20 cellular contexts compared by ENCODE assay signal in the genomic region with DNA sequence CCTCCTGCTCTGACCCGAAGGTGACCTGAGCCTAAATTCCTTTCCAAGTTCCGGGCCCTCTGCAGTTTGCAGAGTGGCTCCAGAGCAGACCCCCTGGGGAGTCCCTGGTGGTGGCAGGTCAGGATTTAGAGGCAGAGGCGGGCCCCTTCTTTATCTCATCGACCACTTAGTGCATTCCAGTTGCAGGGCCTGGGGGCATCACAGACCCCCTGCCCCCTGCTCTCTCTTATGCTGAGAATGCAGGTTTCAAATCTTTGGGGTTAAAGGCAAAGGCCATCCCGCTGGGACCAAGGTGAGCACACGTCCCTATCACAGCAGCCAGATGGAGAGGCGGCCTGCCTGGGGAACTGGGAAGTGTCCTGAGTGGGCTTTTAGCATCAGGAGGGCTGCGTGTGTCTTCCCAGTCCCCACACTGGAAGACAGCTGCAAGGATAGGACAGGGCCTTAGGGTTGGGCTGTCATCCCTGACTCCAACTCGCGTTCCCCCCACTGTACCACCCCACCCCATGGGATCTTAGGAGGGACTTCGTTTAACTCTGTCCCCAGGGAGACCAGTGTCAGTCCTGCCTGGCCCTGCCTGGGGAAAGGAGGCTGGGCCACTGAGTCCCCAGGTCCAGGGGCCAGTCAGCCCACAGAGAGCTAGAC. TPM values are rescaled to one million over a fixed set of nuclear protein-coding genes. Genes with fewer than 3 reads are reported as not detected.
DNase-seq lines count a peak whose midpoint lies in the region; TF ChIP-seq lines count a peak whose summit lies in the region.
"Had no signal": no experiment of that assay in that cellular context is flagged by ENCODE, and none has a peak within 500 bp of the region (broad histone marks: within the 10 kb centered on the region; RNA-seq: fewer than 3 reads in every experiment).

No MANE protein-coding gene starts in this region.

- CTCF ChIA-PET in activated CD4-positive, alpha-beta memory T cell treated with anti-CD3 and anti-CD28 coated beads for 36 hours (lab: Charles Lee), result no interaction called here

- no peaks in the 10 kb centered on the region for H3K27me3 Mint-ChIP-seq in activated CD4-positive, alpha-beta memory T cell treated with anti-CD3 and anti-CD28 coated beads for 36 hours

- no peaks in the 10 kb centered on the region for H3K9me3 Mint-ChIP-seq in activated CD4-positive, alpha-beta memory T cell treated with anti-CD3 and anti-CD28 coated beads for 36 hours

- H3K4ac ChIP-seq in mesendoderm (ENCODE audit: low read depth, low read length), result no peak overlapping the region

- DNase-seq in activated effector memory CD4-positive, alpha-beta T cell treated with anti-CD3 and anti-CD28 coated beads, Interleukin-2, amount 50 U/mL, for 16 hours, result peak; percentile 53
- DNase-seq in activated effector memory CD4-positive, alpha-beta T cell treated with Interleukin-2 at 50 U/mL for 16 hours, result no peak
- peak; percentile 43 for DNase-seq in mesendoderm
- DNase-seq in brain microvascular endothelial cell, result no peak
- DNase-seq in NCI-H2171 (lab: John Stamatoyannopoulos, UW), result no peak
- DNase-seq in activated CD4-positive, alpha-beta memory T cell treated with anti-CD3 and anti-CD28 coated beads for 36 hours, result no peak
- DNase-seq: activated CD8-positive, alpha-beta memory T cell treated with anti-CD3 and anti-CD28 coated beads, Interleukin-2, amount 50 U/mL, for 48 hours; activated gamma-delta T cell; amniotic stem cell; caudate nucleus; NCI-H1105 treated with DMSO at 0.1 percent for 48 hours; NCI-H2107; NCI-H510A; nucleus accumbens; SW 1271 had no signal

- H3K79me1 ChIP-seq in mesendoderm (ENCODE audit: low read length), result peaks cover 3% of the 10 kb centered on the region

- POLR2A ChIA-PET in activated CD4-positive, alpha-beta memory T cell treated with anti-CD3 and anti-CD28 coated beads for 36 hours (lab: Charles Lee), result no interaction called here

- H3K56ac ChIP-seq in mesendoderm (ENCODE audit: low read length), result no peak overlapping the region

- H4K5ac ChIP-seq in mesendoderm (ENCODE audit: low read length), result no peak overlapping the region

- peaks cover 24% of the 10 kb centered on the region for H3K36me3 Mint-ChIP-seq in activated CD4-positive, alpha-beta memory T cell treated with anti-CD3 and anti-CD28 coated beads for 36 hours

- no peak overlapping the region for H3K9ac ChIP-seq in mesendoderm (ENCODE audit: low read length)

- no peak overlapping the region for H3K18ac ChIP-seq in mesendoderm (ENCODE audit: low read length)

- no peak for TF ChIP-seq CTCF in brain microvascular endothelial cell (IDR thresholded peaks at IDR 0.05; ENCODE audit: low read depth, low read length, missing control alignments)

- no peak overlapping the region for H2AK5ac ChIP-seq in mesendoderm (ENCODE audit: low read length)

- H3K79me2 ChIP-seq in mesendoderm (ENCODE audit: control insufficient read depth, insufficient read depth, low read length), result no peaks in the 10 kb centered on the region

- no peak overlapping the region for H3K4me2 ChIP-seq in mesendoderm (ENCODE audit: low read length)

- H3K27me3 ChIP-seq in mesendoderm (ENCODE audit: insufficient read depth, low read length, poor library complexity), result no peaks in the 10 kb centered on the region
- no peaks in the 10 kb centered on the region for H3K27me3 ChIP-seq in brain microvascular endothelial cell (replicated peaks)
- H3K27me3 ChIP-seq: gastroesophageal sphincter, vagina had no signal

- no peak overlapping the region for H2BK5ac ChIP-seq in mesendoderm (ENCODE audit: low read length)

- H3K23ac ChIP-seq in mesendoderm (ENCODE audit: low read length), result no peak overlapping the region

- H2BK120ac ChIP-seq in mesendoderm (ENCODE audit: low read depth, low read length), result no peak overlapping the region

- H3K4me1 Mint-ChIP-seq in activated CD4-positive, alpha-beta memory T cell treated with anti-CD3 and anti-CD28 coated beads for 36 hours (ENCODE audit: low read depth), result no peaks in the 10 kb centered on the region

- in situ Hi-C loops in brain microvascular endothelial cell (cut with HindIII; ENCODE audit: low pct_ligation_motif_present, low sequenced_read_pairs), result no loop called here

- H4K8ac ChIP-seq in mesendoderm (ENCODE audit: low read depth, low read length), result no peak overlapping the region

- WGBS in mesendoderm (ENCODE audit: extremely low coverage, insufficient coverage, low lambda C conversion rate), result no CpG with 5 or more reads among the region's 11 CpGs

- H3K27ac Mint-ChIP-seq in activated CD4-positive, alpha-beta memory T cell treated with anti-CD3 and anti-CD28 coated beads for 36 hours, result no peak overlapping the region

- no peak overlapping the region for H3K4me3 ChIP-seq in mesendoderm (ENCODE audit: low read length)
- no peak overlapping the region for H3K4me3 ChIP-seq in skin epidermis
- H3K4me3 ChIP-seq in brain microvascular endothelial cell (ENCODE audit: low read depth, low read length), result no peak overlapping the region
- H3K4me3 ChIP-seq: gastroesophageal sphincter, vagina had no signal

- H2BK15ac ChIP-seq in mesendoderm (replicated peaks; ENCODE audit: low read depth), result no peak overlapping the region

- intact Hi-C loops in activated CD4-positive, alpha-beta memory T cell treated with anti-CD3 and anti-CD28 coated beads for 36 hours (cut with micrococcal nuclease), result no loop called here

- H3K27ac ChIP-seq in cingulate gyrus (ENCODE audit: low read depth, low read length) (peak overlapping the region; percentile 16), mesendoderm (ENCODE audit: low read depth, low read length) (no peak overlapping the region), skin epidermis (peak overlapping the region in 12 of 21 experiments; percentile 6 to 81 (median 37)), brain microvascular endothelial cell (no peak overlapping the region)
- H3K27ac ChIP-seq: C4-2B, gastroesophageal sphincter, vagina had no signal

- H3K36me3 ChIP-seq in mesendoderm (ENCODE audit: control insufficient read depth, insufficient read depth, low read length), result peaks cover 19% of the 10 kb centered on the region
- H3K36me3 ChIP-seq in brain microvascular endothelial cell (replicated peaks), result peaks cover 50% of the 10 kb centered on the region

- H3K4me1 ChIP-seq in mesendoderm (ENCODE audit: control insufficient read depth, low read depth, low read length), result no peaks in the 10 kb centered on the region
- H3K4me1 ChIP-seq: gastroesophageal sphincter had no signal

- no peak overlapping the region for H3K4me3 Mint-ChIP-seq in activated CD4-positive, alpha-beta memory T cell treated with anti-CD3 and anti-CD28 coated beads for 36 hours

RNA-seq across cellular contexts. Expression of a gene that starts 11.3 kb away (rescaled TPM):
- 7.4 TPM for polyA plus RNA-seq in mesendoderm (2013, experiment 1 of 2)
- polyA plus RNA-seq in mesendoderm (2013, experiment 2 of 2), result 6.6 TPM
- total RNA-seq in activated CD4-positive, alpha-beta memory T cell treated with anti-CD3 and anti-CD28 coated beads for 36 hours, result 1 to 10 TPM; 8.1 to 9.7 TPM

RNA-seq across cellular contexts. Expression of a gene that starts 30.2 kb away (rescaled TPM):
- 7.2 TPM for polyA plus RNA-seq in mesendoderm (2013, experiment 1 of 2)
- polyA plus RNA-seq in mesendoderm (2013, experiment 2 of 2), result 7.5 TPM
- 1 to 10 TPM; 6.8 to 8.9 TPM for total RNA-seq in activated CD4-positive, alpha-beta memory T cell treated with anti-CD3 and anti-CD28 coated beads for 36 hours

RNA-seq across cellular contexts. Expression of a gene that starts 40.7 kb away (rescaled TPM):
- 73.6 TPM for polyA plus RNA-seq in mesendoderm (2013, experiment 1 of 2)
- polyA plus RNA-seq in mesendoderm (2013, experiment 2 of 2), result 74.4 TPM
- 10 to 100 TPM; 71.3 to 72.5 TPM for total RNA-seq in activated CD4-positive, alpha-beta memory T cell treated with anti-CD3 and anti-CD28 coated beads for 36 hours

RNA-seq across cellular contexts. Expression of a gene that starts 54.8 kb away (rescaled TPM):
- 0.79 TPM for polyA plus RNA-seq in mesendoderm (2013, experiment 1 of 2)
- polyA plus RNA-seq in mesendoderm (2013, experiment 2 of 2), result 0.97 TPM
- total RNA-seq in activated CD4-positive, alpha-beta memory T cell treated with anti-CD3 and anti-CD28 coated beads for 36 hours, result 1 to 10 TPM in 1 of 2 experiments, under 1 TPM in 1; 0.70 to 1.0 TPM

RNA-seq across cellular contexts. Expression of a gene that starts 59.7 kb away (rescaled TPM):
- polyA plus RNA-seq in mesendoderm (2013, experiment 1 of 2), result 186 TPM
- 187 TPM for polyA plus RNA-seq in mesendoderm (2013, experiment 2 of 2)
- 100 to 1,000 TPM; 144 to 157 TPM for total RNA-seq in activated CD4-positive, alpha-beta memory T cell treated with anti-CD3 and anti-CD28 coated beads for 36 hours

Comparison
In these comparisons a context has a peak if more than half of its experiments do, and no peak if none do; other contexts are left out.
1. DNase-seq: peak in activated effector memory CD4-positive, alpha-beta T cell treated with anti-CD3 and anti-CD28 coated beads, Interleukin-2, amount 50 U/mL, for 16 hours (single experiment) and mesendoderm (single experiment); none in activated effector memory CD4-positive, alpha-beta T cell treated with Interleukin-2 at 50 U/mL for 16 hours (single experiment), brain microvascular endothelial cell (single experiment), NCI-H2171 (single experiment) and activated CD4-positive, alpha-beta memory T cell treated with anti-CD3 and anti-CD28 coated beads for 36 hours (single experiment).
2. H3K27ac ChIP-seq: peak in cingulate gyrus (single experiment) and skin epidermis (12 of 21); none in mesendoderm (single experiment) and brain microvascular endothelial cell (single experiment).